12 cellular contexts compared by ENCODE assay signal in genomic region chrX:136130931-136131843, GRCh38. TPM values are rescaled to one million over a fixed set of nuclear protein-coding genes. Genes with fewer than 3 reads are reported as not detected.
A peak's percentile ranks its signal among the peaks of the same experiment; 100 is the strongest.
DNase-seq lines count a peak whose midpoint lies in the region; ATAC-seq and TF ChIP-seq lines count a peak whose summit lies in the region.
"Had no signal": no experiment of that assay in that cellular context is flagged by ENCODE, and none has a peak within 500 bp of the region (broad histone marks: within the 10 kb centered on the region; RNA-seq: fewer than 3 reads in every experiment).

No MANE protein-coding gene starts in this region.

- peak overlapping the region; percentile 36; the same call in 1 of the 2 replicates for H3K4me2 ChIP-seq in DND-41 (ENCODE audit: insufficient read depth, low read length)

- H3K36me3 ChIP-seq in DND-41 (ENCODE audit: insufficient read depth, low read length): no peaks in the 10 kb centered on the region
- no peaks in the 10 kb centered on the region for H3K36me3 ChIP-seq in thyroid gland
- H3K36me3 ChIP-seq: heart right ventricle, thoracic aorta had no signal

- H2AFZ ChIP-seq in DND-41 (ENCODE audit: low read depth, low read length): no peak overlapping the region

- H3K36me3 Mint-ChIP-seq in activated naive CD4-positive, alpha-beta T cell treated with anti-CD3 and anti-CD28 coated beads, Interleukin-2, amount 10 ng/mL, durations not matched to agents 7 days and 5 days: no peaks in the 10 kb centered on the region

- no peaks in the 10 kb centered on the region for H4K20me1 ChIP-seq in DND-41 (ENCODE audit: insufficient read depth, low read length)

- H3K79me2 ChIP-seq in DND-41 (ENCODE audit: insufficient read depth, low read length): no peaks in the 10 kb centered on the region

- CTCF ChIA-PET in activated naive CD4-positive, alpha-beta T cell treated with anti-CD3 and anti-CD28 coated beads, Interleukin-2, amount 10 ng/mL, durations not matched to agents 7 days and 5 days (lab: Charles Lee): interaction anchor here (0.8 kb wide), 1 partner anchor 32 kb away, joined by 3 read pairs; no protein-coding TSS in a partner anchor

- H3K9ac ChIP-seq in DND-41 (ENCODE audit: low read depth, low read length): no peak overlapping the region

- no peaks in the 10 kb centered on the region for H3K27me3 Mint-ChIP-seq in activated naive CD4-positive, alpha-beta T cell treated with anti-CD3 and anti-CD28 coated beads, Interleukin-2, amount 10 ng/mL, durations not matched to agents 7 days and 5 days

- H3K27ac Mint-ChIP-seq in activated naive CD4-positive, alpha-beta T cell treated with anti-CD3 and anti-CD28 coated beads, Interleukin-2, amount 10 ng/mL, durations not matched to agents 7 days and 5 days: peak overlapping the region; percentile 56

- TF ChIP-seq POLR2A in thyroid gland (IDR thresholded peaks at IDR 0.05): no peak

- intact Hi-C loops in thyroid gland (cut with DNase I): no loop called here

- H3K27ac ChIP-seq in DND-41 (ENCODE audit: low read length): peak overlapping the region; percentile 69
- no peak overlapping the region for H3K27ac ChIP-seq in thyroid gland
- H3K27ac ChIP-seq: heart right ventricle, psoas muscle, thoracic aorta had no signal

- peaks cover 7% of the 10 kb centered on the region for H3K9me3 Mint-ChIP-seq in activated naive CD4-positive, alpha-beta T cell treated with anti-CD3 and anti-CD28 coated beads, Interleukin-2, amount 10 ng/mL, durations not matched to agents 7 days and 5 days

- H3K4me3 Mint-ChIP-seq in activated naive CD4-positive, alpha-beta T cell treated with anti-CD3 and anti-CD28 coated beads, Interleukin-2, amount 10 ng/mL, durations not matched to agents 7 days and 5 days: no peak overlapping the region

- H3K4me3 ChIP-seq in DND-41 (ENCODE audit: low read depth in 1 of 2, low read length in 2 of 2) (no peak overlapping the region), thyroid gland (replicated peaks in 1 of 3) (no peak overlapping the region)
- H3K4me3 ChIP-seq: heart right ventricle, psoas muscle, thoracic aorta had no signal

- TF ChIP-seq CTCF in DND-41 (IDR thresholded peaks at IDR 0.05; ENCODE audit: borderline replicate concordance, extremely low read depth, low read length, poor library complexity, severe bottlenecking) (no peak), thyroid gland (IDR thresholded peaks at IDR 0.05) (no peak)

- no peaks in the 10 kb centered on the region for H3K9me3 ChIP-seq in DND-41 (ENCODE audit: insufficient read depth, low read length, severe bottlenecking)
- H3K9me3 ChIP-seq in thyroid gland: no peaks in the 10 kb centered on the region
- H3K9me3 ChIP-seq: heart right ventricle, psoas muscle, thoracic aorta had no signal

- peak; percentile 89 for ATAC-seq in DND-41 (ENCODE audit: insufficient read depth, low read depth)
- no peak for ATAC-seq in HG03571 (IDR thresholded peaks at IDR 0.05; ENCODE audit: unreplicated experiment)
- no peak for ATAC-seq in HG02588 (IDR thresholded peaks at IDR 0.05; ENCODE audit: unreplicated experiment)
- ATAC-seq: psoas muscle had no signal

- H3K27me3 ChIP-seq in DND-41 (ENCODE audit: insufficient read depth, low read length, poor library complexity): no peaks in the 10 kb centered on the region
- no peaks in the 10 kb centered on the region for H3K27me3 ChIP-seq in thyroid gland
- H3K27me3 ChIP-seq: heart right ventricle had no signal

- H3K4me1 ChIP-seq in DND-41 (ENCODE audit: insufficient read depth, low read length) (peaks cover 18% of the 10 kb centered on the region), thyroid gland (no peaks in the 10 kb centered on the region)

- peak; percentile 50 for DNase-seq in DND-41
- DNase-seq in LoVo (ENCODE audit: low spot score): peak; percentile 39
- no peak for DNase-seq in activated naive CD4-positive, alpha-beta T cell treated with anti-CD3 and anti-CD28 coated beads, Interleukin-2, amount 10 ng/mL, durations not matched to agents 7 days and 5 days
- DNase-seq in kidney glomerular epithelial cell (lab: John Stamatoyannopoulos, UW): peak; percentile 65
- DNase-seq in thyroid gland: no peak
- no peak for DNase-seq in NCI-H187 treated with DMSO at 0.1 percent for 48 hours (lab: John Stamatoyannopoulos, UW)
- DNase-seq: heart right ventricle, NCI-H446, psoas muscle had no signal

- peaks cover 6% of the 10 kb centered on the region for H3K4me1 Mint-ChIP-seq in activated naive CD4-positive, alpha-beta T cell treated with anti-CD3 and anti-CD28 coated beads, Interleukin-2, amount 10 ng/mL, durations not matched to agents 7 days and 5 days

- WGBS in thyroid gland, 2 donors: 74 to 78% methylated on average over 6 of the region's 6 CpGs

RNA-seq across cellular contexts. Expression of gene FHL1, which starts 16.1 kb away (rescaled TPM):
- 100 to 1,000 TPM; 223 to 313 (median 230) TPM for total RNA-seq in thyroid gland

Comparison
In these comparisons a context has a peak if more than half of its experiments do, and no peak if none do; other contexts are left out.
1. DNase-seq: peak in DND-41 (single experiment), LoVo (single experiment) and kidney glomerular epithelial cell (single experiment); none in activated naive CD4-positive, alpha-beta T cell treated with anti-CD3 and anti-CD28 coated beads, Interleukin-2, amount 10 ng/mL, durations not matched to agents 7 days and 5 days (single experiment), thyroid gland (0 of 2) and NCI-H187 treated with DMSO at 0.1 percent for 48 hours (single experiment).